Comparison of ENCODE assay signal across 21 cellular contexts in genomic region chr16:84315422-84315821, GRCh38. TPM values are rescaled to one million over a fixed set of nuclear protein-coding genes. Genes with fewer than 3 reads are reported as not detected.
"Had no signal": no experiment of that assay in that cellular context is flagged by ENCODE, and none has a peak within 500 bp of the region (broad histone marks: within the 10 kb centered on the region; RNA-seq: fewer than 3 reads in every experiment).

No MANE protein-coding gene starts in this region.

- H3K9me3 ChIP-seq: right lobe of liver had no signal

- H3K27me3 ChIP-seq: right lobe of liver, upper lobe of left lung had no signal

- ATAC-seq: activated T-helper 17 cell treated with anti-CD3 and anti-CD28 coated beads, Interleukin-2, amount 50 U/mL, for 72 hours; left colon; right lobe of liver; stimulated activated naive CD8-positive, alpha-beta T cell treated with anti-CD3 and anti-CD28 coated beads, Interleukin-15, Interleukin-2, amounts not matched to agents 100 U/mL and 50 U/mL, for 24 hours; T-helper 17 cell had no signal

- H3K36me3 ChIP-seq: right lobe of liver, upper lobe of left lung had no signal

- DNase-seq: activated CD4-positive, alpha-beta T cell treated with anti-CD3 and anti-CD28 coated beads, Interleukin-2, amount 10 ng/mL, durations not matched to agents 7 days and 5 days; activated CD4-positive, CD25-positive, alpha-beta regulatory T cell; activated CD8-positive, alpha-beta memory T cell treated with anti-CD3 and anti-CD28 coated beads for 24 hours; activated naive CD4-positive, alpha-beta T cell treated with anti-CD3 and anti-CD28 coated beads, Interleukin-2, amount 10 ng/mL, durations not matched to agents 7 days and 5 days; activated T-cell treated with anti-CD3 and anti-CD28 coated beads for 4 hours; amygdala; cerebellar nuclear complex; glutamatergic neuron; left colon; naive B cell; stimulated activated CD4-positive, alpha-beta T cell treated with anti-CD3 and anti-CD28 coated beads, Interleukin-12 subunit alpha, Interleukin-12 subunit beta, amount 100 ng/mL, for 4 hours; stimulated activated CD4-positive, alpha-beta T cell treated with anti-CD3 and anti-CD28 coated beads, Interleukin-2, amount 100 ng/mL, for 48 hours; stimulated activated CD8-positive, alpha-beta memory T cell treated with anti-CD3 and anti-CD28 coated beads, Interleukin-4, amount 100 ng/mL, for 48 hours; stimulated activated naive CD8-positive, alpha-beta T cell treated with anti-CD3 and anti-CD28 coated beads, Interleukin-15, Interleukin-2, amounts not matched to agents 100 U/mL and 50 U/mL, for 24 hours; T-helper 17 cell; upper lobe of left lung had no signal

- H3K27ac ChIP-seq: right lobe of liver, upper lobe of left lung had no signal

- H3K4me3 ChIP-seq: lung, right lobe of liver, upper lobe of left lung had no signal

- H3K4me1 ChIP-seq: right lobe of liver had no signal

RNA-seq across cellular contexts. Expression of gene WFDC1, which starts 20.7 kb away (rescaled TPM):
- total RNA-seq: activated CD4-positive, alpha-beta T cell treated with anti-CD3 and anti-CD28 coated beads, Interleukin-2, amount 10 ng/mL, durations not matched to agents 7 days and 5 days; endothelial cell of umbilical vein; T-helper 17 cell had no signal
- polyA plus RNA-seq: endothelial cell of umbilical vein had no signal

RNA-seq across cellular contexts. Expression of gene ATP2C2, which starts 52.9 kb away (rescaled TPM):
- total RNA-seq: activated CD4-positive, alpha-beta T cell treated with anti-CD3 and anti-CD28 coated beads, Interleukin-2, amount 10 ng/mL, durations not matched to agents 7 days and 5 days; activated T-helper 17 cell treated with anti-CD3 and anti-CD28 coated beads, Interleukin-2, amount 50 U/mL, for 72 hours; endothelial cell of umbilical vein; fibroblast of villous mesenchyme; T-helper 17 cell had no signal
- polyA plus RNA-seq: endothelial cell of umbilical vein had no signal
